In the genomic region with DNA sequence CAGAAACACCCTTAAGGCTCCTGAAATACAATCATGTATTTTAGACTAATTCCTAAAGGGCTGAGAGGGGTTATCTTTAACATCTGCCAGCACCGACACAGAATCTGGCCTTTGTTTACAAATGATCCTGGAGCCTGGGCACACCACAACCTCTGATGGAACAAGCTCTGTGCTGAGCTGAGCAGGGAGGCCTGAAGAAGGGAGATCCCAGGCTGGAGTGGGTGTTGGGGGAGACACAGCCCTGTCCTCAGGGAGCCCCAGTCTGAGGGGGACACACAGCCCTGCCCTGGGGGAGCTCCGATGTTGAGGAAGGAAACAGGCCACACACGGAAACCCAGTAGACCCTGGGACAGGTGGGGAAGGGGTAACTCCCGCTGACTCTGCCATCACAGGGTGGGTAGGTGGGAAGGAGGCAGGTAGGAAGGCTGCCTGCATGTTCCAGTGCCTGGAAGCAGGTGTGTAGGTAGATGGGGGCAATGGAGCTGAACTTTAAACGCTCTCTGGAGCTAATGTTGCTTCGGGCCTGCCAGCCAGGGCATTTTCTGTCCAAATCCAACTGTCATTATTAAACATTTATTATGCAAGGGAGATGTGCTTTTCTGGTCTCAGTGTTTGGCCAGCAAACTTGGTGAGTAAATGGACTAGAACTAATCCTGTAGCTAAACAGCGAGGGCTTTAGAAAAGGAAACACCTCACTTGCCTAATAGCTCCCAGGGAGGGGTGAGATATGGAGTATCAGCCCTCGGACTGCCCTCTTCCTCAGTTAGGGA, we compare ENCODE assay signal across 1 cellular context.
TF ChIP-seq lines count a peak whose summit lies in the region.

No MANE protein-coding gene starts in this region.

TF ChIP-seq in HepG2, 621 proteins besides CTCF, POLR2A, EP300 and RAD21 (continued from another document and continues in another):
- TF ChIP-seq SMAD3 (CRISPR knock-in tag; IDR thresholded peaks at IDR 0.05) (0 out of 2 replicates have a peak, but pooled peaks have one; percentile 32), EED (CRISPR knock-in tag; IDR thresholded peaks at IDR 0.05) (0 out of 2 replicates have a peak, but pooled peaks have one; percentile 32), NFIC (IDR thresholded peaks at IDR 0.05; ENCODE audit: low read length) (no peak), KLF13 (CRISPR knock-in tag; IDR thresholded peaks at IDR 0.05) (peak; percentile 44; the same call in 1 of the 2 replicates), PPARG (CRISPR knock-in tag; conservative IDR thresholded peaks at IDR 0.05) (no peak), GATA4 (IDR thresholded peaks at IDR 0.05; ENCODE audit: borderline replicate concordance, low read depth) (no peak), ESRRA (CRISPR knock-in tag; IDR thresholded peaks at IDR 0.05; ENCODE audit: low read depth) (peak; percentile 23; the same call in 1 of the 2 replicates), SALL1 (CRISPR knock-in tag; IDR thresholded peaks at IDR 0.05) (peak; percentile 49), ZSCAN29 (CRISPR knock-in tag; conservative IDR thresholded peaks at IDR 0.05) (no peak), ATRX (CRISPR knock-in tag; IDR thresholded peaks at IDR 0.05; ENCODE audit: borderline replicate concordance) (no peak), KLF6 (CRISPR knock-in tag; IDR thresholded peaks at IDR 0.05) (0 out of 2 replicates have a peak, but pooled peaks have one; percentile 29), ZNF550 (CRISPR knock-in tag; IDR thresholded peaks at IDR 0.05; ENCODE audit: borderline replicate concordance) (0 out of 2 replicates have a peak, but pooled peaks have one; percentile 28), NR2F6 (IDR thresholded peaks at IDR 0.05) (peak; percentile 16; the same call in 1 of the 2 replicates), NR2F6 (CRISPR knock-in tag; IDR thresholded peaks at IDR 0.05) (peak; percentile 26; the same call in 1 of the 2 replicates), RARA (CRISPR knock-in tag; IDR thresholded peaks at IDR 0.05) (no peak), ZSCAN31 (CRISPR knock-in tag; IDR thresholded peaks at IDR 0.05; ENCODE audit: low read depth) (0 out of 2 replicates have a peak, but pooled peaks have one; percentile 22), REL (CRISPR knock-in tag; conservative IDR thresholded peaks at IDR 0.05) (no peak), ZNF572 (CRISPR knock-in tag; IDR thresholded peaks at IDR 0.05) (peak; percentile 45), ERF (CRISPR knock-in tag; IDR thresholded peaks at IDR 0.05) (peak; percentile 44; the same call in 1 of the 2 replicates), MTF2 (CRISPR knock-in tag; IDR thresholded peaks at IDR 0.05; ENCODE audit: borderline replicate concordance) (no peak), ZSCAN30 (CRISPR knock-in tag; IDR thresholded peaks at IDR 0.05) (no peak), CBX5 (CRISPR knock-in tag; IDR thresholded peaks at IDR 0.05; ENCODE audit: borderline replicate concordance) (no peak), HNF4A (CRISPR knock-in tag; IDR thresholded peaks at IDR 0.05) (peak; percentile 61; the same call in 1 of the 2 replicates), MYC (CRISPR knock-in tag; IDR thresholded peaks at IDR 0.05; ENCODE audit: borderline replicate concordance) (no peak), BCL6 (CRISPR knock-in tag; IDR thresholded peaks at IDR 0.05) (peak; percentile 40; the same call in 1 of the 2 replicates), ZNF792 (CRISPR knock-in tag; IDR thresholded peaks at IDR 0.05) (0 out of 2 replicates have a peak, but pooled peaks have one; percentile 14), ZFP90 (CRISPR knock-in tag; IDR thresholded peaks at IDR 0.05; ENCODE audit: borderline replicate concordance) (peak; percentile 13; the same call in 1 of the 2 replicates), KDM2A (CRISPR knock-in tag; IDR thresholded peaks at IDR 0.05; ENCODE audit: borderline replicate concordance, low read depth) (no peak), ZBTB8A (CRISPR knock-in tag; IDR thresholded peaks at IDR 0.05; ENCODE audit: borderline replicate concordance, low read depth) (no peak), TP53 (CRISPR knock-in tag; conservative IDR thresholded peaks at IDR 0.05) (no peak), ATF1 (CRISPR knock-in tag; IDR thresholded peaks at IDR 0.05) (no peak), HNF4G (IDR thresholded peaks at IDR 0.05; ENCODE audit: borderline replicate concordance, low read depth, low read length) (no peak), HNF4G (CRISPR knock-in tag; IDR thresholded peaks at IDR 0.05; ENCODE audit: borderline replicate concordance, low read depth) (no peak), ZNF772 (CRISPR knock-in tag; IDR thresholded peaks at IDR 0.05) (0 out of 2 replicates have a peak, but pooled peaks have one; percentile 19), ZNF44 (CRISPR knock-in tag; IDR thresholded peaks at IDR 0.05) (no peak), FOXP1 (IDR thresholded peaks at IDR 0.05) (no peak), FOXP1 (CRISPR knock-in tag; IDR thresholded peaks at IDR 0.05) (peak; percentile 27; the same call in 1 of the 2 replicates), TBX2 (CRISPR knock-in tag; IDR thresholded peaks at IDR 0.05; ENCODE audit: borderline replicate concordance) (peak; percentile 58; the same call in 1 of the 2 replicates), JUND (CRISPR knock-in tag; IDR thresholded peaks at IDR 0.05) (no peak)
- TF ChIP-seq, protein P1, sequence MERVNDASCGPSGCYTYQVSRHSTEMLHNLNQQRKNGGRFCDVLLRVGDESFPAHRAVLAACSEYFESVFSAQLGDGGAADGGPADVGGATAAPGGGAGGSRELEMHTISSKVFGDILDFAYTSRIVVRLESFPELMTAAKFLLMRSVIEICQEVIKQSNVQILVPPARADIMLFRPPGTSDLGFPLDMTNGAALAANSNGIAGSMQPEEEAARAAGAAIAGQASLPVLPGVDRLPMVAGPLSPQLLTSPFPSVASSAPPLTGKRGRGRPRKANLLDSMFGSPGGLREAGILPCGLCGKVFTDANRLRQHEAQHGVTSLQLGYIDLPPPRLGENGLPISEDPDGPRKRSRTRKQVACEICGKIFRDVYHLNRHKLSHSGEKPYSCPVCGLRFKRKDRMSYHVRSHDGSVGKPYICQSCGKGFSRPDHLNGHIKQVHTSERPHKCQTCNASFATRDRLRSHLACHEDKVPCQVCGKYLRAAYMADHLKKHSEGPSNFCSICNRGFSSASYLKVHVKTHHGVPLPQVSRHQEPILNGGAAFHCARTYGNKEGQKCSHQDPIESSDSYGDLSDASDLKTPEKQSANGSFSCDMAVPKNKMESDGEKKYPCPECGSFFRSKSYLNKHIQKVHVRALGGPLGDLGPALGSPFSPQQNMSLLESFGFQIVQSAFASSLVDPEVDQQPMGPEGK (CRISPR knock-in tag; IDR thresholded peaks at IDR 0.05), result peak; percentile 67
- TF ChIP-seq, protein P2, sequence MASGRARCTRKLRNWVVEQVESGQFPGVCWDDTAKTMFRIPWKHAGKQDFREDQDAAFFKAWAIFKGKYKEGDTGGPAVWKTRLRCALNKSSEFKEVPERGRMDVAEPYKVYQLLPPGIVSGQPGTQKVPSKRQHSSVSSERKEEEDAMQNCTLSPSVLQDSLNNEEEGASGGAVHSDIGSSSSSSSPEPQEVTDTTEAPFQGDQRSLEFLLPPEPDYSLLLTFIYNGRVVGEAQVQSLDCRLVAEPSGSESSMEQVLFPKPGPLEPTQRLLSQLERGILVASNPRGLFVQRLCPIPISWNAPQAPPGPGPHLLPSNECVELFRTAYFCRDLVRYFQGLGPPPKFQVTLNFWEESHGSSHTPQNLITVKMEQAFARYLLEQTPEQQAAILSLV (CRISPR knock-in tag; IDR thresholded peaks at IDR 0.05; ENCODE audit: borderline replicate concordance), result peak; percentile 55; the same call in 1 of the 2 replicates
- TF ChIP-seq, protein P3, sequence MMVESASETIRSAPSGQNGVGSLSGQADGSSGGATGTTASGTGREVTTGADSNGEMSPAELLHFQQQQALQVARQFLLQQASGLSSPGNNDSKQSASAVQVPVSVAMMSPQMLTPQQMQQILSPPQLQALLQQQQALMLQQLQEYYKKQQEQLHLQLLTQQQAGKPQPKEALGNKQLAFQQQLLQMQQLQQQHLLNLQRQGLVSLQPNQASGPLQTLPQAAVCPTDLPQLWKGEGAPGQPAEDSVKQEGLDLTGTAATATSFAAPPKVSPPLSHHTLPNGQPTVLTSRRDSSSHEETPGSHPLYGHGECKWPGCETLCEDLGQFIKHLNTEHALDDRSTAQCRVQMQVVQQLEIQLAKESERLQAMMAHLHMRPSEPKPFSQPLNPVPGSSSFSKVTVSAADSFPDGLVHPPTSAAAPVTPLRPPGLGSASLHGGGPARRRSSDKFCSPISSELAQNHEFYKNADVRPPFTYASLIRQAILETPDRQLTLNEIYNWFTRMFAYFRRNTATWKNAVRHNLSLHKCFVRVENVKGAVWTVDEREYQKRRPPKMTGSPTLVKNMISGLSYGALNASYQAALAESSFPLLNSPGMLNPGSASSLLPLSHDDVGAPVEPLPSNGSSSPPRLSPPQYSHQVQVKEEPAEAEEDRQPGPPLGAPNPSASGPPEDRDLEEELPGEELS (CRISPR knock-in tag; IDR thresholded peaks at IDR 0.05), result no peak
- TF ChIP-seq, protein P4, sequence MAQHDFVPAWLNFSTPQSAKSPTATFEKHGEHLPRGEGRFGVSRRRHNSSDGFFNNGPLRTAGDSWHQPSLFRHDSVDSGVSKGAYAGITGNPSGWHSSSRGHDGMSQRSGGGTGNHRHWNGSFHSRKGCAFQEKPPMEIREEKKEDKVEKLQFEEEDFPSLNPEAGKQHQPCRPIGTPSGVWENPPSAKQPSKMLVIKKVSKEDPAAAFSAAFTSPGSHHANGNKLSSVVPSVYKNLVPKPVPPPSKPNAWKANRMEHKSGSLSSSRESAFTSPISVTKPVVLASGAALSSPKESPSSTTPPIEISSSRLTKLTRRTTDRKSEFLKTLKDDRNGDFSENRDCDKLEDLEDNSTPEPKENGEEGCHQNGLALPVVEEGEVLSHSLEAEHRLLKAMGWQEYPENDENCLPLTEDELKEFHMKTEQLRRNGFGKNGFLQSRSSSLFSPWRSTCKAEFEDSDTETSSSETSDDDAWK (CRISPR knock-in tag; IDR thresholded peaks at IDR 0.05), result no peak
- TF ChIP-seq, protein P5, sequence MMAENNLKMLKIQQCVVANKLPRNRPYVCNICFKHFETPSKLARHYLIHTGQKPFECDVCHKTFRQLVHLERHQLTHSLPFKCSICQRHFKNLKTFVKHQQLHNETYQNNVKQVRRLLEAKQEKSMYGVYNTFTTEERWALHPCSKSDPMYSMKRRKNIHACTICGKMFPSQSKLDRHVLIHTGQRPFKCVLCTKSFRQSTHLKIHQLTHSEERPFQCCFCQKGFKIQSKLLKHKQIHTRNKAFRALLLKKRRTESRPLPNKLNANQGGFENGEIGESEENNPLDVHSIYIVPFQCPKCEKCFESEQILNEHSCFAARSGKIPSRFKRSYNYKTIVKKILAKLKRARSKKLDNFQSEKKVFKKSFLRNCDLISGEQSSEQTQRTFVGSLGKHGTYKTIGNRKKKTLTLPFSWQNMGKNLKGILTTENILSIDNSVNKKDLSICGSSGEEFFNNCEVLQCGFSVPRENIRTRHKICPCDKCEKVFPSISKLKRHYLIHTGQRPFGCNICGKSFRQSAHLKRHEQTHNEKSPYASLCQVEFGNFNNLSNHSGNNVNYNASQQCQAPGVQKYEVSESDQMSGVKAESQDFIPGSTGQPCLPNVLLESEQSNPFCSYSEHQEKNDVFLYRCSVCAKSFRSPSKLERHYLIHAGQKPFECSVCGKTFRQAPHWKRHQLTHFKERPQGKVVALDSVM (CRISPR knock-in tag; IDR thresholded peaks at IDR 0.05), result peak; percentile 18; the same call in 1 of the 2 replicates
- TF ChIP-seq, protein P6, sequence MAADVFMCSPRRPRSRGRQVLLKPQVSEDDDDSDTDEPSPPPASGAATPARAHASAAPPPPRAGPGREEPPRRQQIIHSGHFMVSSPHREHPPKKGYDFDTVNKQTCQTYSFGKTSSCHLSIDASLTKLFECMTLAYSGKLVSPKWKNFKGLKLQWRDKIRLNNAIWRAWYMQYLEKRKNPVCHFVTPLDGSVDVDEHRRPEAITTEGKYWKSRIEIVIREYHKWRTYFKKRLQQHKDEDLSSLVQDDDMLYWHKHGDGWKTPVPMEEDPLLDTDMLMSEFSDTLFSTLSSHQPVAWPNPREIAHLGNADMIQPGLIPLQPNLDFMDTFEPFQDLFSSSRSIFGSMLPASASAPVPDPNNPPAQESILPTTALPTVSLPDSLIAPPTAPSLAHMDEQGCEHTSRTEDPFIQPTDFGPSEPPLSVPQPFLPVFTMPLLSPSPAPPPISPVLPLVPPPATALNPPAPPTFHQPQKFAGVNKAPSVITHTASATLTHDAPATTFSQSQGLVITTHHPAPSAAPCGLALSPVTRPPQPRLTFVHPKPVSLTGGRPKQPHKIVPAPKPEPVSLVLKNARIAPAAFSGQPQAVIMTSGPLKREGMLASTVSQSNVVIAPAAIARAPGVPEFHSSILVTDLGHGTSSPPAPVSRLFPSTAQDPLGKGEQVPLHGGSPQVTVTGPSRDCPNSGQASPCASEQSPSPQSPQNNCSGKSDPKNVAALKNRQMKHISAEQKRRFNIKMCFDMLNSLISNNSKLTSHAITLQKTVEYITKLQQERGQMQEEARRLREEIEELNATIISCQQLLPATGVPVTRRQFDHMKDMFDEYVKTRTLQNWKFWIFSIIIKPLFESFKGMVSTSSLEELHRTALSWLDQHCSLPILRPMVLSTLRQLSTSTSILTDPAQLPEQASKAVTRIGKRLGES (CRISPR knock-in tag; IDR thresholded peaks at IDR 0.05; ENCODE audit: borderline replicate concordance), result no peak
- TF ChIP-seq, protein P7, sequence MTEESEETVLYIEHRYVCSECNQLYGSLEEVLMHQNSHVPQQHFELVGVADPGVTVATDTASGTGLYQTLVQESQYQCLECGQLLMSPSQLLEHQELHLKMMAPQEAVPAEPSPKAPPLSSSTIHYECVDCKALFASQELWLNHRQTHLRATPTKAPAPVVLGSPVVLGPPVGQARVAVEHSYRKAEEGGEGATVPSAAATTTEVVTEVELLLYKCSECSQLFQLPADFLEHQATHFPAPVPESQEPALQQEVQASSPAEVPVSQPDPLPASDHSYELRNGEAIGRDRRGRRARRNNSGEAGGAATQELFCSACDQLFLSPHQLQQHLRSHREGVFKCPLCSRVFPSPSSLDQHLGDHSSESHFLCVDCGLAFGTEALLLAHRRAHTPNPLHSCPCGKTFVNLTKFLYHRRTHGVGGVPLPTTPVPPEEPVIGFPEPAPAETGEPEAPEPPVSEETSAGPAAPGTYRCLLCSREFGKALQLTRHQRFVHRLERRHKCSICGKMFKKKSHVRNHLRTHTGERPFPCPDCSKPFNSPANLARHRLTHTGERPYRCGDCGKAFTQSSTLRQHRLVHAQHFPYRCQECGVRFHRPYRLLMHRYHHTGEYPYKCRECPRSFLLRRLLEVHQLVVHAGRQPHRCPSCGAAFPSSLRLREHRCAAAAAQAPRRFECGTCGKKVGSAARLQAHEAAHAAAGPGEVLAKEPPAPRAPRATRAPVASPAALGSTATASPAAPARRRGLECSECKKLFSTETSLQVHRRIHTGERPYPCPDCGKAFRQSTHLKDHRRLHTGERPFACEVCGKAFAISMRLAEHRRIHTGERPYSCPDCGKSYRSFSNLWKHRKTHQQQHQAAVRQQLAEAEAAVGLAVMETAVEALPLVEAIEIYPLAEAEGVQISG (CRISPR knock-in tag; IDR thresholded peaks at IDR 0.05), result 0 out of 2 replicates have a peak, but pooled peaks have one; percentile 8
- TF ChIP-seq, protein P8, sequence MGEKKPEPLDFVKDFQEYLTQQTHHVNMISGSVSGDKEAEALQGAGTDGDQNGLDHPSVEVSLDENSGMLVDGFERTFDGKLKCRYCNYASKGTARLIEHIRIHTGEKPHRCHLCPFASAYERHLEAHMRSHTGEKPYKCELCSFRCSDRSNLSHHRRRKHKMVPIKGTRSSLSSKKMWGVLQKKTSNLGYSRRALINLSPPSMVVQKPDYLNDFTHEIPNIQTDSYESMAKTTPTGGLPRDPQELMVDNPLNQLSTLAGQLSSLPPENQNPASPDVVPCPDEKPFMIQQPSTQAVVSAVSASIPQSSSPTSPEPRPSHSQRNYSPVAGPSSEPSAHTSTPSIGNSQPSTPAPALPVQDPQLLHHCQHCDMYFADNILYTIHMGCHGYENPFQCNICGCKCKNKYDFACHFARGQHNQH (CRISPR knock-in tag; IDR thresholded peaks at IDR 0.05), result peak; percentile 55; the same call in 1 of the 2 replicates
